ENCODE assay signal across 1 cellular context in genomic region chr14:105490318-105490571, GRCh38.
TF ChIP-seq lines count a peak whose summit lies in the region.

No MANE protein-coding gene starts in this region.

TF ChIP-seq in HEK293, 187 proteins besides CTCF, POLR2A, EP300 and RAD21 (continued from another document):
- TF ChIP-seq ZSCAN18 (tag by site-specific recombination; IDR thresholded peaks at IDR 0.05) (no peak), ZBTB26 (tag by site-specific recombination; optimal IDR thresholded peaks at IDR 0.05) (peak; percentile 47), ZNF76 (tag by site-specific recombination; IDR thresholded peaks at IDR 0.05; ENCODE audit: borderline replicate concordance, low read depth) (0 out of 2 replicates have a peak, but pooled peaks have one; percentile 19), ZNF596 (tag by site-specific recombination; IDR thresholded peaks at IDR 0.05) (peak; percentile 69; the same call in 1 of the 2 replicates), ZNF292 (tag by site-specific recombination; IDR thresholded peaks at IDR 0.05; ENCODE audit: borderline replicate concordance, low read depth) (no peak), GFI1B (tag by site-specific recombination; IDR thresholded peaks at IDR 0.05) (no peak)
